In genomic region chr12:113439301-113439597, GRCh38 we compare ENCODE assay signal across 26 cellular contexts. TPM values are rescaled to one million over a fixed set of nuclear protein-coding genes. Genes with fewer than 3 reads are reported as not detected.
"Had no signal": no experiment of that assay in that cellular context is flagged by ENCODE, and none has a peak within 500 bp of the region (broad histone marks: within the 10 kb centered on the region; RNA-seq: fewer than 3 reads in every experiment).

No MANE protein-coding gene starts in this region.

- H3K27me3 ChIP-seq: testis, thyroid gland, transverse colon, upper lobe of left lung, uterus, vagina had no signal

- H3K4me3 ChIP-seq: stomach, suprapubic skin, testis, thoracic aorta, thyroid gland, tibial artery, tibial nerve, transverse colon, upper lobe of left lung, upper lobe of right lung, uterus, vagina had no signal

- DNase-seq: stimulated activated CD4-positive, alpha-beta T cell treated with anti-CD3 and anti-CD28 coated beads, Interleukin-2, amount 100 ng/mL, for 48 hours; stimulated activated CD4-positive, alpha-beta T cell treated with anti-CD3 and anti-CD28 coated beads, Interleukin-4, amount 100 ng/mL, for 1 hour; stimulated activated CD4-positive, alpha-beta T cell treated with anti-CD3 and anti-CD28 coated beads, Interleukin-4, amount 100 ng/mL, for 24 hours; stimulated activated CD4-positive, alpha-beta T cell treated with anti-CD3 and anti-CD28 coated beads, Interleukin-4, amount 100 ng/mL, for 4 hours; stimulated activated naive B cell treated with anti-CD40 and anti-IgM and Interleukin-4, amounts not matched to agents 10 μg/mL and 1 μg/mL and 100 μg/mL, for 72 hours; stimulated activated naive CD4-positive, alpha-beta T cell; stimulated activated naive CD4-positive, alpha-beta T cell treated with Interleukin-2 at 50 U/mL for 16 hours; stimulated activated naive CD8-positive, alpha-beta T cell treated with anti-CD3 and anti-CD28 coated beads, Interleukin-15, amount 100 ng/mL, for 72 hours; tibial artery; transverse colon; upper lobe of right lung; uterus had no signal

- H3K9me3 ChIP-seq: stomach, suprapubic skin, testis, thoracic aorta, thyroid gland, tibial artery, tibial nerve, transverse colon, upper lobe of left lung, upper lobe of right lung, uterus, vagina had no signal

- H3K36me3 ChIP-seq: stomach, suprapubic skin, thoracic aorta, thyroid gland, tibial artery, tibial nerve, transverse colon, upper lobe of left lung, upper lobe of right lung, uterus, vagina had no signal

- H3K27ac ChIP-seq: stomach, suprapubic skin, testis, thoracic aorta, thyroid gland, tibial artery, tibial nerve, transverse colon, upper lobe of left lung, upper lobe of right lung, uterus, vagina had no signal

- ATAC-seq: stimulated activated effector memory CD8-positive, alpha-beta T cell treated with anti-CD3 and anti-CD28 coated beads, Interleukin-12 subunit alpha, Interleukin-12 subunit beta, amount 100 ng/mL, for 72 hours; stimulated activated memory B cell treated with anti-CD40 and anti-IgM and Interleukin-4, amounts not matched to agents 10 μg/mL and 1 μg/mL and 100 μg/mL, for 72 hours; stimulated activated naive B cell treated with anti-CD40 and anti-IgM and Interleukin-4, amounts not matched to agents 10 μg/mL and 1 μg/mL and 100 μg/mL, for 72 hours; stimulated activated naive CD8-positive, alpha-beta T cell treated with anti-CD3 and anti-CD28 coated beads, Interleukin-15, amount 100 ng/mL, for 72 hours had no signal

- H3K4me1 ChIP-seq: stomach, suprapubic skin, testis, tibial artery, tibial nerve, transverse colon, upper lobe of left lung, upper lobe of right lung, uterus, vagina had no signal

RNA-seq across cellular contexts. Expression of gene SDSL, which starts 17.1 kb away (rescaled TPM):
- total RNA-seq: vagina had no signal

RNA-seq across cellular contexts. Expression of gene LHX5, which starts 32.4 kb away (rescaled TPM):
- total RNA-seq: subcutaneous adipose tissue, suprapubic skin, thoracic aorta, tibial nerve, transverse colon, upper lobe of left lung, upper lobe of right lung, ureter, urinary bladder, uterus, vagina had no signal
- polyA plus RNA-seq: urinary bladder had no signal

RNA-seq across cellular contexts. Expression of gene SDS, which starts 35.6 kb away (rescaled TPM):
- total RNA-seq: temporal lobe, urinary bladder, uterus, vagina had no signal
